Comparison of ENCODE assay signal across 24 cellular contexts in the genomic region with DNA sequence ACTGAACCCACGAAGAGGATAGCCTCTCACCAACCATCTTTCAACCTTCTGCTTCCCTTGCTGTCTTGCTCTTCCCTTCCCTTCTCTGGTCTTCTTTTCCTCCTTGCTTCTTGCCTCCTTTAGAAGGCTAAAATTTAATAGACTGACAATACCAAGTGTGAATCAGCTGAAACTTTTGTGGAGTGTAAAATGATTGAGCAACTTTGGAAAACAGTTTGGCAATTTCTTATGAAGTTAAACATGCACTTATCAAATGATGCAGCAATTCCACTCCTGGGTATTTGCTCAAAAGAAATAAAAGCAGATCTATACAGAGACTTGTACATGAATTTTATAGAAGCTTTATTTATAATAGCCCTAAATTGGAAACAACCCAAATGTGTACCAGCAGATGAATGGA. TPM values are rescaled to one million over a fixed set of nuclear protein-coding genes. Genes with fewer than 3 reads are reported as not detected.
"Had no signal": no experiment of that assay in that cellular context is flagged by ENCODE, and none has a peak within 500 bp of the region (broad histone marks: within the 10 kb centered on the region; RNA-seq: fewer than 3 reads in every experiment).

No MANE protein-coding gene starts in this region.

- H3K9me3 Mint-ChIP-seq: activated CD4-positive, alpha-beta memory T cell treated with anti-CD3 and anti-CD28 coated beads, Interleukin-2, amount 10 ng/mL, durations not matched to agents 7 days and 5 days; activated T-cell treated with anti-CD3 and anti-CD28 coated beads, Interleukin-2, amount 50 U/mL, for 24 hours; central memory CD8-positive, alpha-beta T cell; natural killer cell had no signal

- H3K4me3 Mint-ChIP-seq: activated CD4-positive, alpha-beta memory T cell treated with anti-CD3 and anti-CD28 coated beads, Interleukin-2, amount 10 ng/mL, durations not matched to agents 7 days and 5 days; activated T-cell treated with anti-CD3 and anti-CD28 coated beads, Interleukin-2, amount 50 U/mL, for 24 hours; central memory CD8-positive, alpha-beta T cell; natural killer cell; T-helper 17 cell had no signal

- H3K4me1 Mint-ChIP-seq: activated CD4-positive, alpha-beta memory T cell treated with anti-CD3 and anti-CD28 coated beads, Interleukin-2, amount 10 ng/mL, durations not matched to agents 7 days and 5 days; central memory CD8-positive, alpha-beta T cell; natural killer cell; T-helper 17 cell had no signal

- H3K27me3 ChIP-seq: body of pancreas, vagina had no signal

- ATAC-seq: body of pancreas, left ventricle myocardium superior, natural killer cell, right cardiac atrium, T-helper 17 cell had no signal

- H3K36me3 Mint-ChIP-seq: natural killer cell had no signal

- DNase-seq: activated CD4-positive, alpha-beta memory T cell treated with anti-CD3 and anti-CD28 coated beads, Interleukin-2, amount 10 ng/mL, durations not matched to agents 7 days and 5 days; activated naive CD4-positive, alpha-beta T cell treated with anti-CD3 and anti-CD28 coated beads, Interleukin-2, amount 50 U/mL, for 16 hours; activated T-cell treated with anti-CD3 and anti-CD28 coated beads, Interleukin-2, amount 50 U/mL, for 24 hours; amygdala; effector CD8-positive, alpha-beta T cell; hypothalamus; left ventricle myocardium superior; mesendoderm; natural killer cell; nucleus accumbens; right cardiac atrium; small intestine; stimulated activated CD4-positive, alpha-beta T cell treated with anti-CD3 and anti-CD28 coated beads, Interleukin-4, amount 100 ng/mL, for 24 hours; stimulated activated naive CD4-positive, alpha-beta T cell; substantia nigra; T-helper 17 cell; WERI-Rb-1 had no signal

- H3K27ac ChIP-seq: body of pancreas, tibial nerve, vagina, WERI-Rb-1 had no signal

- H3K4me3 ChIP-seq: body of pancreas, tibial nerve, vagina had no signal

- FAIRE-seq: endothelial cell of umbilical vein, small intestine had no signal

- H3K4me1 ChIP-seq: tibial nerve, vagina had no signal

- H3K27ac Mint-ChIP-seq: activated CD4-positive, alpha-beta memory T cell treated with anti-CD3 and anti-CD28 coated beads, Interleukin-2, amount 10 ng/mL, durations not matched to agents 7 days and 5 days; activated T-cell treated with anti-CD3 and anti-CD28 coated beads, Interleukin-2, amount 50 U/mL, for 24 hours; natural killer cell; T-helper 17 cell had no signal

- H3K9me3 ChIP-seq: body of pancreas, tibial nerve, vagina had no signal

- H3K36me3 ChIP-seq: tibial nerve, vagina, WERI-Rb-1 had no signal

RNA-seq across cellular contexts. Expression of gene KRT86, which starts 3.3 kb away (rescaled TPM):
- total RNA-seq: endothelial cell of umbilical vein, glomerular endothelial cell, left ventricle myocardium superior, right cardiac atrium, tibial nerve, vagina had no signal
- polyA plus RNA-seq: endothelial cell of umbilical vein, right cardiac atrium had no signal

RNA-seq across cellular contexts. Expression of gene KRT81, which starts 20.2 kb away (rescaled TPM):
- total RNA-seq: activated CD4-positive, alpha-beta memory T cell treated with anti-CD3 and anti-CD28 coated beads, Interleukin-2, amount 10 ng/mL, durations not matched to agents 7 days and 5 days; body of pancreas; endothelial cell of umbilical vein; glomerular endothelial cell; left ventricle myocardium superior; right cardiac atrium; T-helper 17 cell; tibial nerve; vagina had no signal
- polyA plus RNA-seq: endothelial cell of umbilical vein, right cardiac atrium, small intestine had no signal

RNA-seq across cellular contexts. Expression of gene KRT83, which starts 50.0 kb away (rescaled TPM):
- total RNA-seq: activated CD4-positive, alpha-beta memory T cell treated with anti-CD3 and anti-CD28 coated beads, Interleukin-2, amount 10 ng/mL, durations not matched to agents 7 days and 5 days; body of pancreas; endothelial cell of umbilical vein; glomerular endothelial cell; kidney epithelial cell; left ventricle myocardium superior; natural killer cell; right cardiac atrium; T-helper 17 cell; tibial nerve; vagina had no signal
- polyA plus RNA-seq: endothelial cell of umbilical vein, right cardiac atrium, small intestine had no signal
